ENCODE assay signal across 22 cellular contexts in the genomic region with DNA sequence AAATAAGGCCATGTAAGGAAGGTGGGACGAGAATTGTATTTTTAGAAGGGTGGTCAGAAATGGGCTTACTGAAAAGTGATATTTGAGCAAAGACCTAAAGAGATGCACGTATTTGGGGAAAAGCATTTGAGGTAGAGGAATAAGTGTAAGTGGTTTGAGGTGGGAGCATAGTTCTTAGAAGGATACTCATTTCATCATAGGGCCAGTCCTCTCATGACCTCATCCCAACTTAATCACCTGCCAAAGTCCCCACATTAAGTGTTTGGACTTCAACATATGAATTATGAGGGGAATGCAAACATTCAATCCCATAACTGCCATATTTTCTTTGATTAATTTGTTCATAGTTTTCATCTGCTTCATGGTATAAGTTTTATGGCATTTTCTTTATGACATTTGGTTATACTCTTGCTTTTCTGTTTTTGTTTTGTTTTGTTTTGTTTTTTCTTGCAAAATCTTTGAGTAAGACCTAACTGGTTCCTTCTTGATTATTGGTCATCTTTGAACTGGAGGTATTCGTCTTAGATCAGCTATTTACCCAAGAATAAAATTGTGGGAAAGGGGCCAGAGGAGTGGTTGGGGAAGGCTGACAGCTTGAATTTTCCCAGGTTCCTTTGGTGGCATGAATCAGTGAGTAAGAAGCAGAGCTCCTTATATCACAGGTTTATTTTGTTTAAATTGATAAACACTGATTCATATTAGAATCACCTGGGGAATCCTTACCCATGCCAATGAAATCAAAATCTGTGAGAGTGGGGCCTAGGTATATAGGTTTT. TPM values are rescaled to one million over a fixed set of nuclear protein-coding genes. Genes with fewer than 3 reads are reported as not detected.
DNase-seq lines count a peak whose midpoint lies in the region; ATAC-seq, FAIRE-seq and TF ChIP-seq lines count a peak whose summit lies in the region.
"Had no signal": no experiment of that assay in that cellular context is flagged by ENCODE, and none has a peak within 500 bp of the region (broad histone marks: within the 10 kb centered on the region; RNA-seq: fewer than 3 reads in every experiment).

No MANE protein-coding gene starts in this region.

- H3K4me3 ChIP-seq in GM23338 (no peak overlapping the region), keratinocyte (ENCODE audit: control insufficient read depth in 2 of 3, extremely low read depth in 1 of 3, insufficient read depth in 2 of 3, low read depth in 1 of 3, low read length in 3 of 3) (no peak overlapping the region), left lung (no peak overlapping the region), smooth muscle cell (no peak overlapping the region)
- H3K4me3 ChIP-seq: GM12878, GM23248, PC-9 had no signal

- FAIRE-seq in keratinocyte (lab: Jason Lieb, UNC), result peak; percentile 57
- FAIRE-seq: D721Med, G401.6, GM12878 had no signal

- peaks cover 27% of the 10 kb centered on the region for H3K4me1 Mint-ChIP-seq in activated CD8-positive, alpha-beta T cell treated with anti-CD3 and anti-CD28 coated beads for 36 hours (ENCODE audit: low read depth)
- peaks cover 28% of the 10 kb centered on the region for H3K4me1 Mint-ChIP-seq in activated CD8-positive, alpha-beta T cell treated with anti-CD3 and anti-CD28 coated beads, Interleukin-2, amount 10 ng/mL, durations not matched to agents 7 days and 5 days (ENCODE audit: low read depth)
- H3K4me1 Mint-ChIP-seq in GM23338, result no peaks in the 10 kb centered on the region
- peaks cover 18% of the 10 kb centered on the region for H3K4me1 Mint-ChIP-seq in activated T-helper 17 cell treated with anti-CD3 and anti-CD28 coated beads, Interleukin-2, amount 50 U/mL, for 72 hours

- WGBS in smooth muscle cell (ENCODE audit: low lambda C conversion rate), result 97% methylated on average over 3 of the region's 3 CpGs

- no peak overlapping the region for H3K4me3 Mint-ChIP-seq in activated CD8-positive, alpha-beta T cell treated with anti-CD3 and anti-CD28 coated beads for 36 hours
- no peak overlapping the region for H3K4me3 Mint-ChIP-seq in activated CD8-positive, alpha-beta T cell treated with anti-CD3 and anti-CD28 coated beads, Interleukin-2, amount 10 ng/mL, durations not matched to agents 7 days and 5 days
- no peak overlapping the region for H3K4me3 Mint-ChIP-seq in GM23338
- no peak overlapping the region for H3K4me3 Mint-ChIP-seq in activated T-helper 17 cell treated with anti-CD3 and anti-CD28 coated beads, Interleukin-2, amount 50 U/mL, for 72 hours
- H3K4me3 Mint-ChIP-seq: CD8-positive, alpha-beta memory T cell had no signal

- dilution Hi-C loops in keratinocyte (cut with MboI; ENCODE audit: extremely low pct_ligation_motif_present, low sequenced_read_pairs), result no loop called here

- no peaks in the 10 kb centered on the region for H3K9me2 ChIP-seq in GM23338 (ENCODE audit: insufficient read depth)

- no peaks in the 10 kb centered on the region for H3K4me1 ChIP-seq in GM23338 (ENCODE audit: insufficient read depth)
- H3K4me1 ChIP-seq in keratinocyte (ENCODE audit: control insufficient read depth, extremely low read depth, insufficient read depth, low read length), result no peaks in the 10 kb centered on the region
- no peaks in the 10 kb centered on the region for H3K4me1 ChIP-seq in left lung
- no peaks in the 10 kb centered on the region for H3K4me1 ChIP-seq in smooth muscle cell (ENCODE audit: low read depth)
- H3K4me1 ChIP-seq: BE2C had no signal

- H3K36me3 Mint-ChIP-seq in activated CD8-positive, alpha-beta T cell treated with anti-CD3 and anti-CD28 coated beads for 36 hours (ENCODE audit: low read depth), result peaks cover 37% of the 10 kb centered on the region
- H3K36me3 Mint-ChIP-seq in activated CD8-positive, alpha-beta T cell treated with anti-CD3 and anti-CD28 coated beads, Interleukin-2, amount 10 ng/mL, durations not matched to agents 7 days and 5 days (ENCODE audit: low read depth), result peaks cover 50% of the 10 kb centered on the region
- peaks cover 33% of the 10 kb centered on the region for H3K36me3 Mint-ChIP-seq in GM23338 (ENCODE audit: low read depth)
- H3K36me3 Mint-ChIP-seq in activated T-helper 17 cell treated with anti-CD3 and anti-CD28 coated beads, Interleukin-2, amount 50 U/mL, for 72 hours (ENCODE audit: low read depth), result peaks cover 96% of the 10 kb centered on the region

- CTCF ChIA-PET in activated CD8-positive, alpha-beta T cell treated with anti-CD3 and anti-CD28 coated beads for 36 hours (lab: Charles Lee), result interaction anchor here (1.1 kb wide), 1 partner anchor 529 kb away, joined by 3 read pairs; no protein-coding TSS in a partner anchor
- CTCF ChIA-PET in activated CD8-positive, alpha-beta T cell treated with anti-CD3 and anti-CD28 coated beads, Interleukin-2, amount 10 ng/mL, durations not matched to agents 7 days and 5 days (lab: Charles Lee), result interaction anchor here (1.8 kb wide), 1 partner anchor 8 kb away, joined by 5 read pairs; no protein-coding TSS in a partner anchor

- H3K4me2 ChIP-seq in GM23338 (no peak overlapping the region), keratinocyte (ENCODE audit: control insufficient read depth, extremely low read depth, insufficient read depth, low read depth, low read length) (no peak overlapping the region), smooth muscle cell (no peak overlapping the region)
- H3K4me2 ChIP-seq: PC-9 had no signal

- H3K9me1 ChIP-seq in keratinocyte (ENCODE audit: control insufficient read depth, extremely low read depth, insufficient read depth, low read length), result no peaks in the 10 kb centered on the region

- peaks cover 13% of the 10 kb centered on the region for H3K36me3 ChIP-seq in GM23338 (ENCODE audit: insufficient read depth)
- H3K36me3 ChIP-seq in keratinocyte (ENCODE audit: control insufficient read depth in 2 of 2, extremely low read depth in 1 of 2, insufficient read depth in 2 of 2, low read length in 2 of 2), result peaks cover 0 to 1% of the 10 kb centered on the region in 2 experiments
- H3K36me3 ChIP-seq in left lung, result peaks cover 4 to 60% of the 10 kb centered on the region in 2 donors
- H3K36me3 ChIP-seq in smooth muscle cell (ENCODE audit: low read depth), result peaks cover 19% of the 10 kb centered on the region
- H3K36me3 ChIP-seq: BE2C had no signal

- no peak overlapping the region for H3K9ac ChIP-seq in keratinocyte (ENCODE audit: control insufficient read depth, extremely low read depth, insufficient read depth, low read length)
- no peak overlapping the region for H3K9ac ChIP-seq in smooth muscle cell (ENCODE audit: low read depth)
- H3K9ac ChIP-seq: GM23248 had no signal

- no peak for DNase-seq in activated CD8-positive, alpha-beta T cell treated with anti-CD3 and anti-CD28 coated beads for 36 hours
- no peak for DNase-seq in activated CD8-positive, alpha-beta T cell treated with anti-CD3 and anti-CD28 coated beads, Interleukin-2, amount 10 ng/mL, durations not matched to agents 7 days and 5 days
- DNase-seq in GM23338 (ENCODE audit: low spot score) (no peak), keratinocyte (ENCODE audit: low read depth, low spot score) (no peak), islet precursor cell (no peak), left lung (no peak), smooth muscle cell (lab: John Stamatoyannopoulos, UW; ENCODE audit: unreplicated experiment) (no peak)
- DNase-seq: BE2C; CD8-positive, alpha-beta memory T cell; DND-41; GM23248; KG1; NCI-H1436; NCI-H2029; NCI-H2171 treated with DMSO at 0.1 percent for 48 hours; NCI-H82; PC-9 had no signal

- 0 out of 2 replicates have a peak, but pooled peaks cover 4% of the 10 kb centered on the region for H3K79me2 ChIP-seq in GM23338 (replicated peaks; ENCODE audit: insufficient read depth)
- no peaks in the 10 kb centered on the region for H3K79me2 ChIP-seq in keratinocyte (ENCODE audit: control insufficient read depth, insufficient read depth, low read length)
- H3K79me2 ChIP-seq in smooth muscle cell (ENCODE audit: low read depth), result no peaks in the 10 kb centered on the region

- H3K27me3 Mint-ChIP-seq in activated CD8-positive, alpha-beta T cell treated with anti-CD3 and anti-CD28 coated beads for 36 hours, result no peaks in the 10 kb centered on the region
- no peaks in the 10 kb centered on the region for H3K27me3 Mint-ChIP-seq in activated CD8-positive, alpha-beta T cell treated with anti-CD3 and anti-CD28 coated beads, Interleukin-2, amount 10 ng/mL, durations not matched to agents 7 days and 5 days (ENCODE audit: low read depth)
- no peaks in the 10 kb centered on the region for H3K27me3 Mint-ChIP-seq in GM23338 (ENCODE audit: insufficient read depth, low read depth, poor library complexity)
- no peaks in the 10 kb centered on the region for H3K27me3 Mint-ChIP-seq in activated T-helper 17 cell treated with anti-CD3 and anti-CD28 coated beads, Interleukin-2, amount 50 U/mL, for 72 hours
- H3K27me3 Mint-ChIP-seq: CD8-positive, alpha-beta memory T cell had no signal

- ATAC-seq in activated CD8-positive, alpha-beta T cell treated with anti-CD3 and anti-CD28 coated beads for 36 hours, result no peak
- ATAC-seq in activated CD8-positive, alpha-beta T cell treated with anti-CD3 and anti-CD28 coated beads, Interleukin-2, amount 10 ng/mL, durations not matched to agents 7 days and 5 days, result no peak
- ATAC-seq in GM23338 (no peak), left lung (no peak)
- ATAC-seq in activated T-helper 17 cell treated with anti-CD3 and anti-CD28 coated beads, Interleukin-2, amount 50 U/mL, for 72 hours (replicated peaks), result no peak
- ATAC-seq: GM12878 had no signal

- POLR2A ChIA-PET in activated CD8-positive, alpha-beta T cell treated with anti-CD3 and anti-CD28 coated beads for 36 hours (lab: Charles Lee), result interaction anchor here (1.9 kb wide), 1 partner anchor 10 kb away, joined by 5 read pairs; no protein-coding TSS in a partner anchor
- POLR2A ChIA-PET in activated CD8-positive, alpha-beta T cell treated with anti-CD3 and anti-CD28 coated beads, Interleukin-2, amount 10 ng/mL, durations not matched to agents 7 days and 5 days (lab: Charles Lee), result no interaction called here

- H4K20me1 ChIP-seq in GM23338 (replicated peaks; ENCODE audit: insufficient read depth) (no peaks in the 10 kb centered on the region), keratinocyte (ENCODE audit: control insufficient read depth, extremely low read depth, insufficient read depth, low read length) (no peaks in the 10 kb centered on the region), smooth muscle cell (ENCODE audit: low read depth) (no peaks in the 10 kb centered on the region)

- TF ChIP-seq CTCF in activated CD8-positive, alpha-beta T cell treated with anti-CD3 and anti-CD28 coated beads for 36 hours (IDR thresholded peaks at IDR 0.05), result no peak
- TF ChIP-seq CTCF in GM23338 (conservative IDR thresholded peaks at IDR 0.05; ENCODE audit: low read depth in 2 of 2) (no peak), keratinocyte (optimal IDR thresholded peaks at IDR 0.05 in 1 of 3, IDR thresholded peaks at IDR 0.05 in 1 of 3, conservative IDR thresholded peaks at IDR 0.05 in 1 of 3; ENCODE audit: extremely low read depth in 1 of 3, insufficient read depth in 2 of 3, low read length in 3 of 3) (no peak), left lung (IDR thresholded peaks at IDR 0.05) (no peak), smooth muscle cell (IDR thresholded peaks at IDR 0.05; ENCODE audit: borderline replicate concordance, insufficient read depth, poor library complexity, severe bottlenecking) (no peak)

- H2AFZ ChIP-seq in GM23338 (no peak overlapping the region), keratinocyte (ENCODE audit: control insufficient read depth, low read length) (no peak overlapping the region), smooth muscle cell (ENCODE audit: low read depth) (no peak overlapping the region)
- H2AFZ ChIP-seq: GM23248, PC-9 had no signal

- H3K27me3 ChIP-seq in GM23338 (ENCODE audit: insufficient read depth) (no peaks in the 10 kb centered on the region), keratinocyte (ENCODE audit: control insufficient read depth, extremely low read depth, insufficient read depth, low read length) (no peaks in the 10 kb centered on the region), left lung (no peaks in the 10 kb centered on the region), smooth muscle cell (ENCODE audit: low read depth) (no peaks in the 10 kb centered on the region)
- H3K27me3 ChIP-seq: BE2C had no signal

- no peaks in the 10 kb centered on the region for H3F3A ChIP-seq in GM23338 (replicated peaks; ENCODE audit: low read depth)
- no peaks in the 10 kb centered on the region for H3F3A ChIP-seq in smooth muscle cell (ENCODE audit: low read depth)

- H3K27ac ChIP-seq in GM23338 (ENCODE audit: low read depth) (peak overlapping the region; percentile 68; the same call in 1 of the 2 replicates), keratinocyte (ENCODE audit: control insufficient read depth, insufficient read depth, low read length) (no peak overlapping the region), left lung (no peak overlapping the region), smooth muscle cell (ENCODE audit: low read depth) (no peak overlapping the region)
- H3K27ac ChIP-seq: 22Rv1, GM23248, PC-9 had no signal

- peak overlapping the region; percentile 50 for H3K27ac Mint-ChIP-seq in activated CD8-positive, alpha-beta T cell treated with anti-CD3 and anti-CD28 coated beads for 36 hours
- H3K27ac Mint-ChIP-seq in activated CD8-positive, alpha-beta T cell treated with anti-CD3 and anti-CD28 coated beads, Interleukin-2, amount 10 ng/mL, durations not matched to agents 7 days and 5 days, result no peak overlapping the region
- no peak overlapping the region for H3K27ac Mint-ChIP-seq in GM23338
- peak overlapping the region; percentile 48 for H3K27ac Mint-ChIP-seq in activated T-helper 17 cell treated with anti-CD3 and anti-CD28 coated beads, Interleukin-2, amount 50 U/mL, for 72 hours

- H3K9me3 ChIP-seq in keratinocyte (ENCODE audit: control insufficient read depth, low read depth, low read length) (no peaks in the 10 kb centered on the region), left lung (no peaks in the 10 kb centered on the region), smooth muscle cell (replicated peaks; ENCODE audit: low read depth) (no peaks in the 10 kb centered on the region)
- H3K9me3 ChIP-seq: BE2C had no signal

- intact Hi-C loops in activated CD8-positive, alpha-beta T cell treated with anti-CD3 and anti-CD28 coated beads for 36 hours (cut with micrococcal nuclease), result no loop called here
- intact Hi-C loops in left lung (cut with DNase I), result no loop called here

- no peaks in the 10 kb centered on the region for H3K9me3 Mint-ChIP-seq in activated CD8-positive, alpha-beta T cell treated with anti-CD3 and anti-CD28 coated beads for 36 hours
- no peaks in the 10 kb centered on the region for H3K9me3 Mint-ChIP-seq in activated CD8-positive, alpha-beta T cell treated with anti-CD3 and anti-CD28 coated beads, Interleukin-2, amount 10 ng/mL, durations not matched to agents 7 days and 5 days (ENCODE audit: insufficient read depth)
- H3K9me3 Mint-ChIP-seq in GM23338, result no peaks in the 10 kb centered on the region
- H3K9me3 Mint-ChIP-seq in activated T-helper 17 cell treated with anti-CD3 and anti-CD28 coated beads, Interleukin-2, amount 50 U/mL, for 72 hours, result no peaks in the 10 kb centered on the region
- H3K9me3 Mint-ChIP-seq: CD8-positive, alpha-beta memory T cell had no signal

RNA-seq across cellular contexts. Expression of gene GNPNAT1, which starts 24.2 kb away (rescaled TPM):
- 10 to 100 TPM; 30.2 to 33.1 TPM for total RNA-seq in activated CD8-positive, alpha-beta T cell treated with anti-CD3 and anti-CD28 coated beads for 36 hours
- 10 to 100 TPM; 14.9 to 16.3 TPM for total RNA-seq in activated CD8-positive, alpha-beta T cell treated with anti-CD3 and anti-CD28 coated beads, Interleukin-2, amount 10 ng/mL, durations not matched to agents 7 days and 5 days
- total RNA-seq in GM23338 (2014; rRNA removed; shearing (Covaris generic)), result 67.9 and 68.7 TPM in 2 replicates
- polyA plus RNA-seq in GM23338 (2016; fragmentation: Nextera tagmentation; extraction: Ambion mirVana) (42.1 and 44.4 TPM in 2 replicates), keratinocyte (22.2 to 45.5 TPM (median 29.6 TPM) in 3 replicates), smooth muscle cell (10.7 and 18.3 TPM in 2 replicates)
- 10 to 100 TPM; 18.7 to 38.7 TPM for total RNA-seq in activated T-helper 17 cell treated with anti-CD3 and anti-CD28 coated beads, Interleukin-2, amount 50 U/mL, for 72 hours
- polyA plus RNA-seq in keratinocyte (2011; ENCODE audit: low read depth), result 140 TPM
- polyA plus RNA-seq in keratinocyte (2011; cell fraction: cytosol; rRNA removed), result 23.9 and 37.6 TPM in 2 replicates
- polyA plus RNA-seq in keratinocyte (2011; cell fraction: nucleus; rRNA removed), result 15.7 and 35.0 TPM in 2 replicates
- polyA plus RNA-seq in keratinocyte (2012; ENCODE audit: low replicate concordance), result 15.2 and 33.3 TPM in 2 replicates
- 13.1 to 19.0 TPM (median 18.3 TPM) in 3 replicates for polyA minus RNA-seq in keratinocyte
- 26.1 TPM for polyA minus RNA-seq in keratinocyte (2011; cell fraction: cytosol; rRNA and poly(A)+ RNA removed)
- 5.7 and 10.2 TPM in 2 replicates for polyA minus RNA-seq in keratinocyte (2011; cell fraction: nucleus; rRNA and poly(A)+ RNA removed)
- total RNA-seq in left lung (10 to 100 TPM; 19.1 to 22.3 TPM), smooth muscle cell (22.9 and 23.5 TPM in 2 replicates)

RNA-seq across cellular contexts. Expression of gene STYX, which starts 37.3 kb away (rescaled TPM):
- total RNA-seq in activated CD8-positive, alpha-beta T cell treated with anti-CD3 and anti-CD28 coated beads for 36 hours, result 10 to 100 TPM; 13.0 to 13.2 TPM
- 10 to 100 TPM; 19.9 to 21.9 TPM for total RNA-seq in activated CD8-positive, alpha-beta T cell treated with anti-CD3 and anti-CD28 coated beads, Interleukin-2, amount 10 ng/mL, durations not matched to agents 7 days and 5 days
- total RNA-seq in GM23338 (2014; rRNA removed; shearing (Covaris generic)), result 40.2 and 43.1 TPM in 2 replicates
- polyA plus RNA-seq in GM23338 (2016; fragmentation: Nextera tagmentation; extraction: Ambion mirVana), result 21.8 and 23.3 TPM in 2 replicates
- total RNA-seq in activated T-helper 17 cell treated with anti-CD3 and anti-CD28 coated beads, Interleukin-2, amount 50 U/mL, for 72 hours, result 10 to 100 TPM; 13.4 to 14.0 TPM
- polyA plus RNA-seq in keratinocyte, result 8.5 to 13.2 TPM (median 9.1 TPM) in 3 replicates
- 3.1 TPM for polyA plus RNA-seq in keratinocyte (2011; ENCODE audit: low read depth)
- polyA plus RNA-seq in keratinocyte (2011; cell fraction: cytosol; rRNA removed), result 7.5 and 14.4 TPM in 2 replicates
- 4.5 and 5.6 TPM in 2 replicates for polyA plus RNA-seq in keratinocyte (2011; cell fraction: nucleus; rRNA removed)
- 6.9 and 10.3 TPM in 2 replicates for polyA plus RNA-seq in keratinocyte (2012; ENCODE audit: low replicate concordance)
- polyA minus RNA-seq in keratinocyte, result 3.0 to 11.8 TPM (median 6.9 TPM) in 3 replicates
- 12.7 TPM for polyA minus RNA-seq in keratinocyte (2011; cell fraction: cytosol; rRNA and poly(A)+ RNA removed)
- 3.5 and 6.8 TPM in 2 replicates for polyA minus RNA-seq in keratinocyte (2011; cell fraction: nucleus; rRNA and poly(A)+ RNA removed)
- 10 to 100 TPM in 1 of 2 donors, 1 to 10 TPM in 1; 9.9 to 12.7 TPM for total RNA-seq in left lung
- total RNA-seq in smooth muscle cell, result 17.9 and 20.3 TPM in 2 replicates
- polyA plus RNA-seq in smooth muscle cell, result 8.5 TPM in 2 replicates

Comparison
In these comparisons a context has a peak if more than half of its experiments do, and no peak if none do; other contexts are left out.
1. H3K27ac Mint-ChIP-seq: peak in activated CD8-positive, alpha-beta T cell treated with anti-CD3 and anti-CD28 coated beads for 36 hours (single experiment) and activated T-helper 17 cell treated with anti-CD3 and anti-CD28 coated beads, Interleukin-2, amount 50 U/mL, for 72 hours (single experiment); none in activated CD8-positive, alpha-beta T cell treated with anti-CD3 and anti-CD28 coated beads, Interleukin-2, amount 10 ng/mL, durations not matched to agents 7 days and 5 days (single experiment) and GM23338 (single experiment).